ENCODE assay signal across 12 cellular contexts in genomic region chr1:63643926-63644325, GRCh38. TPM values are rescaled to one million over a fixed set of nuclear protein-coding genes. Genes with fewer than 3 reads are reported as not detected.
DNase-seq lines count a peak whose midpoint lies in the region; ATAC-seq and TF ChIP-seq lines count a peak whose summit lies in the region.
"Had no signal": no experiment of that assay in that cellular context is flagged by ENCODE, and none has a peak within 500 bp of the region (broad histone marks: within the 10 kb centered on the region; RNA-seq: fewer than 3 reads in every experiment).

No MANE protein-coding gene starts in this region.

- no peak for TF ChIP-seq EP300 in gastroesophageal sphincter (IDR thresholded peaks at IDR 0.05)

- CTCF ChIA-PET in activated CD4-positive, alpha-beta T cell treated with anti-CD3 and anti-CD28 coated beads for 36 hours (lab: Charles Lee) = interaction anchor here (0.9 kb wide), 1 partner anchor 27 kb away, joined by 3 read pairs; no protein-coding TSS in a partner anchor
- CTCF ChIA-PET in CD8-positive, alpha-beta memory T cell (lab: Charles Lee) = no interaction called here

- TF ChIP-seq CTCF in body of pancreas (IDR thresholded peaks at IDR 0.05) = no peak
- TF ChIP-seq CTCF in right lobe of liver (IDR thresholded peaks at IDR 0.05) = no peak
- no peak for TF ChIP-seq CTCF in gastroesophageal sphincter (IDR thresholded peaks at IDR 0.05)

- peaks cover 37% of the 10 kb centered on the region for H3K36me3 Mint-ChIP-seq in activated CD4-positive, alpha-beta T cell treated with anti-CD3 and anti-CD28 coated beads for 36 hours (ENCODE audit: low read depth)
- peaks cover 10 to 68% (median 39%) of the 10 kb centered on the region in 3 donors for H3K36me3 Mint-ChIP-seq in CD8-positive, alpha-beta memory T cell

- WGBS in body of pancreas, 2 donors = 17 to 25% methylated on average over 3 of the region's 3 CpGs
- 31% methylated on average over 2 of the region's 3 CpGs for WGBS in right lobe of liver (ENCODE audit: insufficient coverage, low coverage, low lambda C conversion rate, missing lambda C conversion rate)
- WGBS in gastroesophageal sphincter (ENCODE audit: low coverage in 1 of 2), 2 donors = 45% methylated on average over 3 of the region's 3 CpGs; no CpG with 5 or more reads in 1 of the 2 donors

- no peaks in the 10 kb centered on the region for H3K36me3 ChIP-seq in body of pancreas (replicated peaks in 1 of 2; ENCODE audit: insufficient read depth in 1 of 2, low read depth in 2 of 2)
- peaks cover 0 to 19% (median 7%) of the 10 kb centered on the region in 4 donors for H3K36me3 ChIP-seq in right lobe of liver
- peaks cover 0 to 12% of the 10 kb centered on the region in 2 donors for H3K36me3 ChIP-seq in gastroesophageal sphincter
- H3K36me3 ChIP-seq in CD8-positive, alpha-beta memory T cell (ENCODE audit: insufficient read depth, low read length) = peaks cover 4% of the 10 kb centered on the region

- no peak overlapping the region for H3K4me3 ChIP-seq in body of pancreas
- no peak overlapping the region for H3K4me3 ChIP-seq in right lobe of liver
- no peak overlapping the region for H3K4me3 ChIP-seq in gastroesophageal sphincter
- no peak overlapping the region for H3K4me3 ChIP-seq in CD8-positive, alpha-beta memory T cell (ENCODE audit: low read length)
- H3K4me3 ChIP-seq: testis had no signal

- H3K9me3 ChIP-seq in body of pancreas = no peaks in the 10 kb centered on the region
- no peaks in the 10 kb centered on the region for H3K9me3 ChIP-seq in right lobe of liver
- H3K9me3 ChIP-seq in gastroesophageal sphincter = no peaks in the 10 kb centered on the region
- H3K9me3 ChIP-seq in CD8-positive, alpha-beta memory T cell (ENCODE audit: low read length) = no peaks in the 10 kb centered on the region
- H3K9me3 ChIP-seq: testis had no signal

- H3K4me1 ChIP-seq in body of pancreas (peaks cover 71% of the 10 kb centered on the region), right lobe of liver (peaks cover 0 to 64% (median 29%) of the 10 kb centered on the region in 4 donors), gastroesophageal sphincter (peaks cover 6 to 28% (median 9%) of the 10 kb centered on the region in 3 donors)
- H3K4me1 ChIP-seq in CD8-positive, alpha-beta memory T cell (ENCODE audit: insufficient read depth, low read length) = no peaks in the 10 kb centered on the region
- H3K4me1 ChIP-seq: testis had no signal

- H3K4me3 Mint-ChIP-seq in activated CD4-positive, alpha-beta T cell treated with anti-CD3 and anti-CD28 coated beads for 36 hours = no peak overlapping the region
- no peak overlapping the region for H3K4me3 Mint-ChIP-seq in CD8-positive, alpha-beta memory T cell

- H3K4me1 Mint-ChIP-seq in activated CD4-positive, alpha-beta T cell treated with anti-CD3 and anti-CD28 coated beads for 36 hours = no peaks in the 10 kb centered on the region
- H3K4me1 Mint-ChIP-seq in CD8-positive, alpha-beta memory T cell = no peaks in the 10 kb centered on the region

- no peaks in the 10 kb centered on the region for H3K27me3 Mint-ChIP-seq in activated CD4-positive, alpha-beta T cell treated with anti-CD3 and anti-CD28 coated beads for 36 hours
- H3K27me3 Mint-ChIP-seq in CD8-positive, alpha-beta memory T cell = no peaks in the 10 kb centered on the region

- ATAC-seq in body of pancreas (peak; percentile 63), right lobe of liver (peak; percentile 32 to 51 (median 42)), gastroesophageal sphincter (no peak), GM18520 (IDR thresholded peaks at IDR 0.05; ENCODE audit: unreplicated experiment) (no peak)
- ATAC-seq in activated CD4-positive, alpha-beta T cell treated with anti-CD3 and anti-CD28 coated beads for 36 hours = no peak

- H3K9me3 Mint-ChIP-seq in activated CD4-positive, alpha-beta T cell treated with anti-CD3 and anti-CD28 coated beads for 36 hours (ENCODE audit: low read depth) = no peaks in the 10 kb centered on the region
- H3K9me3 Mint-ChIP-seq in CD8-positive, alpha-beta memory T cell = no peaks in the 10 kb centered on the region

- DNase-seq in DMS 273 (lab: John Stamatoyannopoulos, UW; ENCODE audit: unreplicated experiment) = peak; percentile 82
- peak; percentile 94 for DNase-seq in NCI-H2107 treated with DMSO at 0.1 percent for 48 hours (lab: John Stamatoyannopoulos, UW; ENCODE audit: unreplicated experiment)
- DNase-seq in body of pancreas = peak; percentile 57 to 71 (median 67)
- DNase-seq in right lobe of liver = peak in 1 of 3 donors; percentile 63
- DNase-seq in activated CD4-positive, alpha-beta T cell treated with anti-CD3 and anti-CD28 coated beads for 36 hours = no peak
- DNase-seq in CD8-positive, alpha-beta memory T cell = no peak
- DNase-seq: glutamatergic neuron, MM.1S, T-helper 9 cell, testis had no signal

- H3K27ac ChIP-seq in body of pancreas (peak overlapping the region; percentile 29 to 46 (median 38)), right lobe of liver (peak overlapping the region in 1 of 3 donors; percentile 87), gastroesophageal sphincter (no peak overlapping the region)
- H3K27ac ChIP-seq in CD8-positive, alpha-beta memory T cell (ENCODE audit: low read depth, low read length) = no peak overlapping the region
- H3K27ac ChIP-seq: testis had no signal

- H3K27ac Mint-ChIP-seq in activated CD4-positive, alpha-beta T cell treated with anti-CD3 and anti-CD28 coated beads for 36 hours = no peak overlapping the region
- H3K27ac Mint-ChIP-seq in CD8-positive, alpha-beta memory T cell = peak overlapping the region in 1 of 8 donors; percentile 41

- intact Hi-C loops in body of pancreas (cut with DNase I) (no loop called here), right lobe of liver (cut with DNase I) (no loop called here)
- intact Hi-C loops in activated CD4-positive, alpha-beta T cell treated with anti-CD3 and anti-CD28 coated beads for 36 hours (cut with DNase I, micrococcal nuclease) = no loop called here

- TF ChIP-seq POLR2A in body of pancreas (IDR thresholded peaks at IDR 0.05) (no peak), right lobe of liver (IDR thresholded peaks at IDR 0.05) (no peak), gastroesophageal sphincter (IDR thresholded peaks at IDR 0.05) (no peak)

- POLR2A ChIA-PET in activated CD4-positive, alpha-beta T cell treated with anti-CD3 and anti-CD28 coated beads for 36 hours (lab: Charles Lee) = no interaction called here
- POLR2A ChIA-PET in CD8-positive, alpha-beta memory T cell (lab: Charles Lee) = no interaction called here

- H3K27me3 ChIP-seq in body of pancreas (no peaks in the 10 kb centered on the region), right lobe of liver (no peaks in the 10 kb centered on the region), gastroesophageal sphincter (no peaks in the 10 kb centered on the region)
- H3K27me3 ChIP-seq in CD8-positive, alpha-beta memory T cell (ENCODE audit: insufficient read depth, low read length, poor library complexity, severe bottlenecking) = no peaks in the 10 kb centered on the region
- H3K27me3 ChIP-seq: testis had no signal

RNA-seq across cellular contexts. Expression of gene PGM1, which starts 50.7 kb away (rescaled TPM):
- total RNA-seq in body of pancreas = 100 to 1,000 TPM in 1 of 2 donors, 10 to 100 TPM in 1; 68.5 to 123 TPM
- 100 to 1,000 TPM; 127 to 220 (median 157) TPM for total RNA-seq in right lobe of liver
- total RNA-seq in gastroesophageal sphincter = 10 to 100 TPM; 40.0 to 95.6 (median 61.4) TPM
- 10 to 100 TPM; 38.8 to 43.8 TPM for total RNA-seq in activated CD4-positive, alpha-beta T cell treated with anti-CD3 and anti-CD28 coated beads for 36 hours
- total RNA-seq in CD8-positive, alpha-beta memory T cell = 10 to 100 TPM; 28.3 to 29.0 TPM
- 35.1 TPM for polyA plus RNA-seq in CD8-positive, alpha-beta memory T cell

Comparison
In these comparisons a context has a peak if more than half of its experiments do, and no peak if none do; other contexts are left out.
1. DNase-seq: peak in DMS 273 (single experiment), NCI-H2107 treated with DMSO at 0.1 percent for 48 hours (single experiment) and body of pancreas (4 of 4); none in activated CD4-positive, alpha-beta T cell treated with anti-CD3 and anti-CD28 coated beads for 36 hours (single experiment) and CD8-positive, alpha-beta memory T cell (0 of 5).
2. ATAC-seq: peak in body of pancreas (single experiment) and right lobe of liver (4 of 4); none in gastroesophageal sphincter (single experiment), activated CD4-positive, alpha-beta T cell treated with anti-CD3 and anti-CD28 coated beads for 36 hours (single experiment) and GM18520 (single experiment).
3. H3K27ac ChIP-seq: peak in body of pancreas (4 of 4); none in gastroesophageal sphincter (0 of 4) and CD8-positive, alpha-beta memory T cell (single experiment).